In the genomic region with DNA sequence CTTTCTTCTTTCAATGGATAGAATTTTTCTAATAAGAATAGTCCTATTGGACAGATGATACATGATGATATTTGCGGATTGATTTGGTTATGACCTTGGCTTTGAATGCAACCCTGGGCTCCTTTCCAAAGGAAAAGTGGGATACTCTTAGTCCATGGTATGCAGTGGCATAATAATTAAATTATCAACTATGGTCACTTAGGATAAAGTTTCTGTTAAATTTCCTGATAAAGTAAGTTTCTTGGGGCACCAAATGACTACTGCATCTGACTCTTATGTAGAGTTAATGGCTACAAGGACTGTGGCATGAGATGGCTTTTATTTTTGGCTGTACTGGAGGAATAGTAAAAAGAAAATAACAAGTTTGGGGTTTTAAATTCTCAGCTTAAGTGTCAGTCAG, we compare ENCODE assay signal across 1 cellular context.
TF ChIP-seq lines count a peak whose summit lies in the region.

No MANE protein-coding gene starts in this region.

TF ChIP-seq in IMR-90, 13 proteins besides CTCF, POLR2A, EP300 and RAD21:
- TF ChIP-seq CHD1 (IDR thresholded peaks at IDR 0.05; ENCODE audit: low read depth, low read length) (no peak), RFX5 (IDR thresholded peaks at IDR 0.05; ENCODE audit: low read depth, low read length) (no peak), RCOR1 (IDR thresholded peaks at IDR 0.05; ENCODE audit: insufficient replicate concordance, low read length) (no peak), BHLHE40 (IDR thresholded peaks at IDR 0.05; ENCODE audit: low read depth, low read length) (no peak), MXI1 (IDR thresholded peaks at IDR 0.05; ENCODE audit: borderline replicate concordance, low read depth, low read length) (no peak), MAZ (IDR thresholded peaks at IDR 0.05; ENCODE audit: borderline replicate concordance, low read depth, low read length) (no peak)
- TF ChIP-seq, protein P1, sequence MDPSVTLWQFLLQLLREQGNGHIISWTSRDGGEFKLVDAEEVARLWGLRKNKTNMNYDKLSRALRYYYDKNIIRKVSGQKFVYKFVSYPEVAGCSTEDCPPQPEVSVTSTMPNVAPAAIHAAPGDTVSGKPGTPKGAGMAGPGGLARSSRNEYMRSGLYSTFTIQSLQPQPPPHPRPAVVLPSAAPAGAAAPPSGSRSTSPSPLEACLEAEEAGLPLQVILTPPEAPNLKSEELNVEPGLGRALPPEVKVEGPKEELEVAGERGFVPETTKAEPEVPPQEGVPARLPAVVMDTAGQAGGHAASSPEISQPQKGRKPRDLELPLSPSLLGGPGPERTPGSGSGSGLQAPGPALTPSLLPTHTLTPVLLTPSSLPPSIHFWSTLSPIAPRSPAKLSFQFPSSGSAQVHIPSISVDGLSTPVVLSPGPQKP (IDR thresholded peaks at IDR 0.05; ENCODE audit: borderline replicate concordance, low read depth, low read length), result no peak
